ENCODE assay signal across 11 cellular contexts in genomic region chr11:66951927-66952337, GRCh38. TPM values are rescaled to one million over a fixed set of nuclear protein-coding genes. Genes with fewer than 3 reads are reported as not detected.
DNase-seq lines count a peak whose midpoint lies in the region; ATAC-seq and TF ChIP-seq lines count a peak whose summit lies in the region.
"Had no signal": no experiment of that assay in that cellular context is flagged by ENCODE, and none has a peak within 500 bp of the region (broad histone marks: within the 10 kb centered on the region; RNA-seq: fewer than 3 reads in every experiment).

No MANE protein-coding gene starts in this region.

- H3K4me3 ChIP-seq in SK-N-SH (ENCODE audit: low read depth in 2 of 2, low read length in 1 of 2) = no peak overlapping the region
- H3K4me3 ChIP-seq: BLaER1 treated with 17β-estradiol and CSF1 and Interleukin-3, amounts not matched to agents 10 nM and 100 nM had no signal

- no peak for TF ChIP-seq CTCF in SK-N-SH (IDR thresholded peaks at IDR 0.05)

- H3K27me3 ChIP-seq in SK-N-SH (ENCODE audit: insufficient read depth) = no peaks in the 10 kb centered on the region
- H3K27me3 ChIP-seq: BLaER1 treated with 17β-estradiol and CSF1 and Interleukin-3, amounts not matched to agents 10 nM and 100 nM had no signal

- CTCF ChIA-PET in SK-N-SH (lab: Yijun Ruan, JAX) = interaction anchor here (0.7 to 2.0 kb wide), 5 partner anchors 24 to 431 kb away, joined by 3 to 13 read pairs (median 3); partner anchors contain the start of gene C11orf86

- TF ChIP-seq RAD21 in SK-N-SH (IDR thresholded peaks at IDR 0.05; ENCODE audit: low read length) = peak; percentile 13; the same call in 1 of the 2 replicates

- WGBS in SK-N-SH (ENCODE audit: low lambda C conversion rate) = 27% methylated on average over 7 of the region's 7 CpGs

- no peaks in the 10 kb centered on the region for H4K20me1 ChIP-seq in SK-N-SH (ENCODE audit: insufficient read depth)

- no peaks in the 10 kb centered on the region for H3K9me2 ChIP-seq in SK-N-SH

- H3K4me1 ChIP-seq in SK-N-SH (ENCODE audit: control insufficient read depth in 1 of 2, insufficient read depth in 2 of 2, low read depth in 1 of 2, low read length in 1 of 2) = peaks cover 11 to 45% of the 10 kb centered on the region in 2 experiments

- ATAC-seq in GM21526 (IDR thresholded peaks at IDR 0.05; ENCODE audit: low FRiP score, unreplicated experiment) (no peak), GM21786 (IDR thresholded peaks at IDR 0.05; ENCODE audit: unreplicated experiment) (no peak), HG03520 (IDR thresholded peaks at IDR 0.05; ENCODE audit: unreplicated experiment) (no peak)
- ATAC-seq: PC-3; stimulated activated memory B cell treated with anti-CD40 and anti-IgM and Interleukin-4, amounts not matched to agents 10 μg/mL and 1 μg/mL and 100 μg/mL, for 72 hours had no signal

- H3K9ac ChIP-seq in SK-N-SH = no peak overlapping the region

- no peaks in the 10 kb centered on the region; the same call in 1 of the 2 replicates for H3K79me2 ChIP-seq in SK-N-SH (ENCODE audit: insufficient read depth)

- peak overlapping the region; percentile 2 to 75; a peak in 3 of 4 replicates for H3K27ac ChIP-seq in SK-N-SH (ENCODE audit: low read depth in 2 of 2, low read length in 1 of 2)
- H3K27ac ChIP-seq: BLaER1 treated with 17β-estradiol and CSF1 and Interleukin-3, amounts not matched to agents 10 nM and 100 nM had no signal

- peaks cover 10% of the 10 kb centered on the region for H3F3A ChIP-seq in SK-N-SH (replicated peaks; ENCODE audit: insufficient read depth)

- H3K36me3 ChIP-seq in SK-N-SH (replicated peaks in 1 of 2; ENCODE audit: control insufficient read depth in 1 of 2, insufficient read depth in 2 of 2, low read length in 1 of 2) = no peaks in the 10 kb centered on the region

- peak overlapping the region; percentile 37; the same call in 1 of the 2 replicates for H3K4me2 ChIP-seq in SK-N-SH
- H3K4me2 ChIP-seq: BLaER1 treated with 17β-estradiol and CSF1 and Interleukin-3, amounts not matched to agents 10 nM and 100 nM had no signal

- peak in 1 of 2 experiments; percentile 67; a peak in 1 of 4 replicates for TF ChIP-seq EP300 in SK-N-SH (IDR thresholded peaks at IDR 0.05; ENCODE audit: borderline replicate concordance in 1 of 2, low read depth in 1 of 2, low read length in 1 of 2)

- POLR2A ChIA-PET in SK-N-SH (lab: Yijun Ruan, JAX) = interaction anchor here (1.0 kb wide), 1 partner anchor 108 kb away, joined by 3 read pairs; the partner anchor contains the start of gene RCE1

- no peak overlapping the region for H2AFZ ChIP-seq in SK-N-SH (ENCODE audit: low read depth)

- DNase-seq in DMS 273 treated with DMSO at 0.1 percent for 48 hours (lab: John Stamatoyannopoulos, UW) (peak; percentile 72), NCI-H1694 treated with DMSO at 0.1 percent for 48 hours (lab: John Stamatoyannopoulos, UW) (peak; percentile 39), SK-N-SH (peak; percentile 91), myocyte (ENCODE audit: low read depth) (peak; percentile 90), epidermal melanocyte (ENCODE audit: insufficient read length, low spot score) (no peak)
- DNase-seq: PC-3 had no signal

- H3K9me3 ChIP-seq in SK-N-SH = no peaks in the 10 kb centered on the region
- H3K9me3 ChIP-seq: BLaER1 treated with 17β-estradiol and CSF1 and Interleukin-3, amounts not matched to agents 10 nM and 100 nM had no signal

TF ChIP-seq in SK-N-SH, 30 proteins besides CTCF, POLR2A, EP300 and RAD21:
- TF ChIP-seq FOXM1 (IDR thresholded peaks at IDR 0.05; ENCODE audit: low read depth) (no peak), MXI1 (IDR thresholded peaks at IDR 0.05; ENCODE audit: low read depth, low read length) (peak; percentile 51; the same call in 1 of the 2 replicates), GATA2 (CRISPR knock-in tag; IDR thresholded peaks at IDR 0.05) (peak; percentile 38; the same call in 1 of the 2 replicates), FOXJ3 (CRISPR knock-in tag; IDR thresholded peaks at IDR 0.05) (peak; percentile 57; the same call in 1 of the 2 replicates), CHD2 (IDR thresholded peaks at IDR 0.05; ENCODE audit: low read length, partially characterized antibody) (peak; percentile 81), USF1 (IDR thresholded peaks at IDR 0.05; ENCODE audit: borderline replicate concordance, low read depth) (no peak), NFIC (IDR thresholded peaks at IDR 0.05; ENCODE audit: borderline replicate concordance) (peak; percentile 88), RCOR1 (IDR thresholded peaks at IDR 0.05; ENCODE audit: low read length) (peak; percentile 85), POLR2AphosphoS5 (IDR thresholded peaks at IDR 0.05; ENCODE audit: low read depth, low read length) (peak; percentile 64), PBX3 (IDR thresholded peaks at IDR 0.05) (peak; percentile 41; the same call in 1 of the 2 replicates), TCF12 (IDR thresholded peaks at IDR 0.05) (peak; percentile 90)

RNA-seq across cellular contexts. Expression of gene PC, which starts 6.3 kb away (rescaled TPM):
- 9.7 and 11.8 TPM in 2 replicates for polyA plus RNA-seq in SK-N-SH (2012; rRNA removed)
- polyA plus RNA-seq in SK-N-SH (2012; cell fraction: cytosol; rRNA removed) = 4.5 and 6.9 TPM in 2 replicates
- 19.9 and 39.1 TPM in 2 replicates for polyA plus RNA-seq in SK-N-SH (2012; cell fraction: nucleus; rRNA removed)
- 55.2 and 88.1 TPM in 2 replicates for total RNA-seq in myocyte
- 48.6 TPM for polyA plus RNA-seq in myocyte (2012)

RNA-seq across cellular contexts. Expression of gene C11orf86, which starts 23.2 kb away (rescaled TPM):
- 0.06 and 0.08 TPM in 2 replicates for polyA plus RNA-seq in SK-N-SH (2012; rRNA removed)
- polyA plus RNA-seq in SK-N-SH (2012; cell fraction: cytosol; rRNA removed) = 0.05 and 0.08 TPM in 2 replicates
- polyA plus RNA-seq in SK-N-SH (2012; cell fraction: nucleus; rRNA removed) = 0.04 and 0.21 TPM in 2 replicates
- not detected in 2 replicates for total RNA-seq in myocyte
- polyA plus RNA-seq in myocyte (2012) = not detected
- total RNA-seq: PC-3 had no signal
